ENCODE assay signal across 9 cellular contexts in the genomic region with DNA sequence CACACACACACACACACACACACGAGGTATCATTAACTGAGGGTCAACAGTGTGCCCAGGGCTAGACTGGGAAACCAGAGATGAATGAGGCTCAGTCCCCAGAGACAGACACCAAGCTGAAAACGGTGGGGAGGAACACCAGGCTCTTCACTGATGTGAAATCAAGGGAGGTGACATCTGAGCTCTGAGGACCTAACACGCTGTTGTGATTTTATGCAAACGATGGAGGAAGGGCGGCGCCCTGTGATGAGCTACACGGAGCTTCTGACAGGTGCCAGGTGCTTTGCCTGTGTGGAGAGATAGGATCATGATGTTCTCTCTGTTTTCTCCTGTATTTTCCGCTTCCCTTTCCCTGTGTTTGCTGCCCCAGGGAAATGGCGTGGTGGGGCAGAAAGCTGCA. TPM values are rescaled to one million over a fixed set of nuclear protein-coding genes. Genes with fewer than 3 reads are reported as not detected.
A peak's percentile ranks its signal among the peaks of the same experiment; 100 is the strongest.
DNase-seq lines count a peak whose midpoint lies in the region; ATAC-seq and TF ChIP-seq lines count a peak whose summit lies in the region.
"Had no signal": no experiment of that assay in that cellular context is flagged by ENCODE, and none has a peak within 500 bp of the region (broad histone marks: within the 10 kb centered on the region; RNA-seq: fewer than 3 reads in every experiment).

No MANE protein-coding gene starts in this region.

- H3K9ac ChIP-seq in NT2/D1 (ENCODE audit: insufficient read length, low read depth), result peak overlapping the region; percentile 17

- H3K4me3 Mint-ChIP-seq in IgD-negative memory B cell, result peak overlapping the region; percentile 66 to 88 (median 79)

- no peaks in the 10 kb centered on the region for H3K36me3 ChIP-seq in NT2/D1 (ENCODE audit: insufficient read depth, insufficient read length, low read length)

- H3K4me1 Mint-ChIP-seq in IgD-negative memory B cell, result peaks cover 19 to 25% (median 22%) of the 10 kb centered on the region in 3 donors

- H3K27ac Mint-ChIP-seq in IgD-negative memory B cell, result peak overlapping the region; percentile 79 to 96 (median 90)

- DNase-seq in NT2/D1 (ENCODE audit: low read depth, low spot score), result no peak
- peak; percentile 36 for DNase-seq in retina
- DNase-seq in foreskin fibroblast, result no peak
- no peak for DNase-seq in LoVo (ENCODE audit: low spot score)
- no peak for DNase-seq in activated CD4-positive, alpha-beta T cell treated with anti-CD3 and anti-CD28 coated beads for 48 hours
- DNase-seq: GF-D8, NCI-H1048 had no signal

- H3K27me3 Mint-ChIP-seq in IgD-negative memory B cell, result peaks cover 2% of the 10 kb centered on the region

- no peaks in the 10 kb centered on the region for H3K9me3 ChIP-seq in NT2/D1 (ENCODE audit: insufficient read depth, low read length)

- no peak for TF ChIP-seq CTCF in foreskin fibroblast (IDR thresholded peaks at IDR 0.05; ENCODE audit: low read depth, low read length)

- no peaks in the 10 kb centered on the region for H3K27me3 ChIP-seq in NT2/D1 (ENCODE audit: insufficient read depth, insufficient read length)

- no peaks in the 10 kb centered on the region for H3K36me3 Mint-ChIP-seq in IgD-negative memory B cell

- peaks cover 2% of the 10 kb centered on the region for H3K4me1 ChIP-seq in NT2/D1 (ENCODE audit: insufficient read depth, insufficient read length)

- H3K4me3 ChIP-seq in NT2/D1 (ENCODE audit: insufficient read length, low read depth) (no peak overlapping the region), foreskin fibroblast (ENCODE audit: low read depth in 1 of 2, low read length in 2 of 2) (no peak overlapping the region)

- H3K9me3 Mint-ChIP-seq in IgD-negative memory B cell, result no peaks in the 10 kb centered on the region

- peak; percentile 64 for ATAC-seq in GM18907 (IDR thresholded peaks at IDR 0.05; ENCODE audit: unreplicated experiment)

RNA-seq across cellular contexts. Expression of a gene that starts 6.5 kb away (rescaled TPM):
- polyA plus RNA-seq in IgD-negative memory B cell, result 138 TPM

RNA-seq across cellular contexts. Expression of a gene that starts 15.3 kb away (rescaled TPM):
- polyA plus RNA-seq in IgD-negative memory B cell, result 0.51 TPM

RNA-seq across cellular contexts. Expression of a gene that starts 41.0 kb away (rescaled TPM):
- 78.2 TPM for polyA plus RNA-seq in IgD-negative memory B cell
